ENCODE assay signal across 8 cellular contexts in genomic region chr3:158110658-158111018, GRCh38. TPM values are rescaled to one million over a fixed set of nuclear protein-coding genes. Genes with fewer than 3 reads are reported as not detected.
DNase-seq lines count a peak whose midpoint lies in the region; ATAC-seq and TF ChIP-seq lines count a peak whose summit lies in the region.

No MANE protein-coding gene starts in this region.

- H2BK5ac ChIP-seq in IMR-90 (ENCODE audit: low read depth, low read length, poor library complexity, severe bottlenecking), result no peak overlapping the region

- no peak for TF ChIP-seq POLR2A in IMR-90 (IDR thresholded peaks at IDR 0.05; ENCODE audit: low read depth, low read length)

- H3K36me3 Mint-ChIP-seq in dendritic cell treated with granulocyte-macrophage colony-stimulating factor and Interleukin-4, amounts not matched to agents 40 ng/mL and 50 ng/mL, for 4 days (ENCODE audit: low read depth), result peaks cover 29% of the 10 kb centered on the region
- H3K36me3 Mint-ChIP-seq in neural progenitor cell, result peaks cover 12% of the 10 kb centered on the region

- CTCF ChIA-PET in IMR-90 (lab: Yijun Ruan, JAX), result interaction anchor here (0.7 to 1.5 kb wide), 2 partner anchors 251 to 324 kb away, joined by 3 read pairs; no protein-coding TSS in a partner anchor

- 0 out of 2 replicates have a peak, but pooled peaks cover 5% of the 10 kb centered on the region for H4K20me1 ChIP-seq in IMR-90 (ENCODE audit: insufficient read depth, low read length)
- H4K20me1 ChIP-seq in neural progenitor cell (ENCODE audit: low read depth), result peaks cover 27% of the 10 kb centered on the region

- H3K27ac ChIP-seq in IMR-90 (ENCODE audit: insufficient read depth, low read length), result peak overlapping the region; percentile 78
- no peak overlapping the region for H3K27ac ChIP-seq in neural progenitor cell

- no peak overlapping the region for H2BK15ac ChIP-seq in IMR-90 (ENCODE audit: low read depth, low read length)

- H3K18ac ChIP-seq in IMR-90 (ENCODE audit: low read depth, low read length), result no peak overlapping the region

- DNase-seq in IMR-90, result no peak
- no peak for DNase-seq in neural progenitor cell (ENCODE audit: low spot score)
- DNase-seq in activated CD4-positive, CD25-positive, alpha-beta regulatory T cell treated with anti-CD3 and anti-CD28 coated beads, Interleukin-2, amount 50 U/mL, for 72 hours, result no peak
- no peak for DNase-seq in GM10266 (ENCODE audit: extremely low spot score)
- no peak for DNase-seq in NCI-H748 (lab: John Stamatoyannopoulos, UW; ENCODE audit: unreplicated experiment)
- no peak for DNase-seq in cerebellum (ENCODE audit: low spot score)

- H3K9me3 Mint-ChIP-seq in dendritic cell treated with granulocyte-macrophage colony-stimulating factor and Interleukin-4, amounts not matched to agents 40 ng/mL and 50 ng/mL, for 4 days, result peaks cover 18% of the 10 kb centered on the region
- peaks cover 16% of the 10 kb centered on the region for H3K9me3 Mint-ChIP-seq in neural progenitor cell

- no peak for TF ChIP-seq RAD21 in IMR-90 (IDR thresholded peaks at IDR 0.05; ENCODE audit: low read length)

- no peak overlapping the region for H2BK20ac ChIP-seq in IMR-90 (ENCODE audit: low read depth, low read length)

- H4K91ac ChIP-seq in IMR-90 (ENCODE audit: insufficient read depth, low read depth, low read length), result no peak overlapping the region

- TF ChIP-seq CTCF in IMR-90 (conservative IDR thresholded peaks at IDR 0.05; ENCODE audit: low read depth, low read length), result no peak
- no peak for TF ChIP-seq CTCF in neural progenitor cell (IDR thresholded peaks at IDR 0.05)
- TF ChIP-seq CTCF in GM10266 (IDR thresholded peaks at IDR 0.05; ENCODE audit: control insufficient read depth, insufficient read depth, low read depth, missing control alignments), result no peak

- BruUV-seq in IMR-90 (replicated peaks; lab: Mats Ljungman, UMichigan), result no TSS peak

- H3K4ac ChIP-seq in IMR-90 (ENCODE audit: low read depth, low read length), result peak overlapping the region; percentile 51; the same call in 1 of the 2 replicates

- intact Hi-C loops in IMR-90 (cut with micrococcal nuclease), result loop anchor here (5.0 kb wide), 1 partner anchor 52 kb away; no protein-coding TSS in a partner anchor
- intact Hi-C loops in dendritic cell treated with granulocyte-macrophage colony-stimulating factor and Interleukin-4, amounts not matched to agents 40 ng/mL and 50 ng/mL, for 4 days (cut with micrococcal nuclease), result loop anchor here (5.0 kb wide), 1 partner anchor 57 kb away; no protein-coding TSS in a partner anchor

- no peak overlapping the region for H2AK5ac ChIP-seq in IMR-90 (ENCODE audit: low read depth, low read length)

- H3K9ac ChIP-seq in IMR-90 (ENCODE audit: low read depth, low read length) (peak overlapping the region; percentile 74), neural progenitor cell (peak overlapping the region; percentile 30)

- WGBS in IMR-90 (ENCODE audit: extremely low coverage in 2 of 2, insufficient read length in 1 of 2), 2 experiments, result no CpG with 5 or more reads among the region's 4 CpGs

- H3K79me1 ChIP-seq in IMR-90 (ENCODE audit: low read depth in 1 of 2, low read length in 2 of 2), result peaks cover 11 to 14% of the 10 kb centered on the region in 2 experiments; a peak in 3 of 4 replicates

- H3K4me2 ChIP-seq in IMR-90 (ENCODE audit: low read depth, low read length) (peak overlapping the region; percentile 68), neural progenitor cell (peak overlapping the region; percentile 78)

- peak; percentile 6 for ATAC-seq in GM18519 (IDR thresholded peaks at IDR 0.05; ENCODE audit: low FRiP score, unreplicated experiment)
- ATAC-seq in IMR-90 (ENCODE audit: low read depth), result no peak

- H4K8ac ChIP-seq in IMR-90 (ENCODE audit: low read depth in 2 of 2, low read length in 2 of 2), result peak overlapping the region; percentile 37 to 72; a peak in 3 of 4 replicates

- H3K36me3 ChIP-seq in IMR-90 (ENCODE audit: control insufficient read depth, insufficient read depth, low read length), result no peaks in the 10 kb centered on the region
- H3K36me3 ChIP-seq in neural progenitor cell, result no peaks in the 10 kb centered on the region

- peak overlapping the region; percentile 96 for H2AFZ ChIP-seq in IMR-90 (replicated peaks; ENCODE audit: low read length, poor library complexity)
- H2AFZ ChIP-seq in neural progenitor cell (replicated peaks), result peak overlapping the region; percentile 80

- no peak overlapping the region for H3K23ac ChIP-seq in IMR-90 (ENCODE audit: low read depth, low read length)

- peak overlapping the region; percentile 23 for H3K56ac ChIP-seq in IMR-90 (ENCODE audit: extremely low read depth, insufficient read depth, low read length)

- no peaks in the 10 kb centered on the region for H3K9me1 ChIP-seq in IMR-90 (ENCODE audit: insufficient read depth, low read length)

- peak overlapping the region; percentile 93 for H3K4me3 Mint-ChIP-seq in dendritic cell treated with granulocyte-macrophage colony-stimulating factor and Interleukin-4, amounts not matched to agents 40 ng/mL and 50 ng/mL, for 4 days
- peak overlapping the region; percentile 90 for H3K4me3 Mint-ChIP-seq in neural progenitor cell

- in situ Hi-C loops in IMR-90 (cut with MboI; ENCODE audit: low sequenced_read_pairs), result loop anchor here (25.0 kb wide), 1 partner anchor 677 kb away; no protein-coding TSS in a partner anchor

- no peak overlapping the region for H4K5ac ChIP-seq in IMR-90 (ENCODE audit: low read depth, low read length)

- no peak overlapping the region for H3K14ac ChIP-seq in IMR-90 (replicated peaks; ENCODE audit: low read depth, low read length)

- peaks cover 52% of the 10 kb centered on the region for H3K4me1 Mint-ChIP-seq in dendritic cell treated with granulocyte-macrophage colony-stimulating factor and Interleukin-4, amounts not matched to agents 40 ng/mL and 50 ng/mL, for 4 days (ENCODE audit: low read depth)
- H3K4me1 Mint-ChIP-seq in neural progenitor cell, result peaks cover 30% of the 10 kb centered on the region

- peaks cover 37% of the 10 kb centered on the region for H3K27me3 Mint-ChIP-seq in dendritic cell treated with granulocyte-macrophage colony-stimulating factor and Interleukin-4, amounts not matched to agents 40 ng/mL and 50 ng/mL, for 4 days
- H3K27me3 Mint-ChIP-seq in neural progenitor cell (ENCODE audit: insufficient read depth, low read depth), result peaks cover 40% of the 10 kb centered on the region

- H3F3A ChIP-seq in neural progenitor cell (ENCODE audit: low read depth), result peaks cover 17% of the 10 kb centered on the region

- POLR2A ChIA-PET in IMR-90 (lab: Charles Lee; ENCODE audit: unreplicated experiment), result no interaction called here

- peak overlapping the region; percentile 93 for H3K27ac Mint-ChIP-seq in dendritic cell treated with granulocyte-macrophage colony-stimulating factor and Interleukin-4, amounts not matched to agents 40 ng/mL and 50 ng/mL, for 4 days
- H3K27ac Mint-ChIP-seq in neural progenitor cell, result peak overlapping the region; percentile 94

- peaks cover 52% of the 10 kb centered on the region for H3K79me2 ChIP-seq in neural progenitor cell (ENCODE audit: low read depth)

- peaks cover 2% of the 10 kb centered on the region; the same call in 1 of the 2 replicates for H3K4me1 ChIP-seq in IMR-90 (ENCODE audit: control insufficient read depth, insufficient read depth, low read length)
- H3K4me1 ChIP-seq in neural progenitor cell, result peaks cover 6% of the 10 kb centered on the region

- H3K4me3 ChIP-seq in IMR-90 (ENCODE audit: insufficient read depth, low read depth, low read length), result peak overlapping the region; percentile 85
- peak overlapping the region; percentile 78 for H3K4me3 ChIP-seq in neural progenitor cell

- dilution Hi-C loops in IMR-90 (cut with HindIII; ENCODE audit: low sequenced_read_pairs, unreplicated experiment), result no loop called here

- H2AK9ac ChIP-seq in IMR-90 (replicated peaks; ENCODE audit: low read depth, low read length, poor library complexity), result peak overlapping the region; percentile 8

- H3K9me3 ChIP-seq in IMR-90 (ENCODE audit: control insufficient read depth, insufficient read depth, low read length) (no peaks in the 10 kb centered on the region), neural progenitor cell (ENCODE audit: low read depth) (peaks cover 6% of the 10 kb centered on the region)

- no peak overlapping the region for H2BK120ac ChIP-seq in IMR-90 (ENCODE audit: low read depth, low read length)

- H3K27me3 ChIP-seq in IMR-90 (ENCODE audit: control insufficient read depth, insufficient read depth, low read length) (peaks cover 28% of the 10 kb centered on the region), neural progenitor cell (peaks cover 41% of the 10 kb centered on the region)

TF ChIP-seq in IMR-90, 13 proteins besides CTCF, POLR2A, EP300 and RAD21 (continues in another document):
- no peak for TF ChIP-seq FOS (IDR thresholded peaks at IDR 0.05; ENCODE audit: low read depth, low read length)
- no peak for TF ChIP-seq MXI1 (IDR thresholded peaks at IDR 0.05; ENCODE audit: borderline replicate concordance, low read depth, low read length)
- TF ChIP-seq RCOR1 (IDR thresholded peaks at IDR 0.05; ENCODE audit: insufficient replicate concordance, low read length), result no peak
- no peak for TF ChIP-seq MAFK (IDR thresholded peaks at IDR 0.05; ENCODE audit: low read depth, low read length)
- no peak for TF ChIP-seq CEBPB (IDR thresholded peaks at IDR 0.05; ENCODE audit: low read depth, low read length)
- no peak for TF ChIP-seq SMC3 (IDR thresholded peaks at IDR 0.05; ENCODE audit: low read depth, low read length)
- no peak for TF ChIP-seq NFE2L2 (IDR thresholded peaks at IDR 0.05; ENCODE audit: low read depth, low read length)
- no peak for TF ChIP-seq CHD1 (IDR thresholded peaks at IDR 0.05; ENCODE audit: low read depth, low read length)
- no peak for TF ChIP-seq BHLHE40 (IDR thresholded peaks at IDR 0.05; ENCODE audit: low read depth, low read length)

RNA-seq across cellular contexts. Expression of gene RSRC1, which starts 0.7 kb away (rescaled TPM):
- 41.8 and 71.7 TPM in 2 replicates for total RNA-seq in IMR-90 (2012; rRNA removed)
- 3.8 and 4.5 TPM in 2 replicates for polyA plus RNA-seq in IMR-90 (2012; rRNA removed)
- polyA plus RNA-seq in IMR-90 (2012; cell fraction: cytosol; rRNA removed), result 0.28 and 0.63 TPM in 2 replicates
- polyA plus RNA-seq in IMR-90 (2012; cell fraction: nucleus; rRNA removed; ENCODE audit: low replicate concordance), result 0.42 and 2.3 TPM in 2 replicates
- total RNA-seq in neural progenitor cell (ENCODE audit: low replicate concordance), result 48.6 and 80.5 TPM in 2 replicates
- total RNA-seq in cerebellum, result 58.3 TPM

RNA-seq across cellular contexts. Expression of gene SHOX2, which starts 4.4 kb away (rescaled TPM):
- 0.83 and 0.90 TPM in 2 replicates for total RNA-seq in IMR-90 (2012; rRNA removed)
- polyA plus RNA-seq in IMR-90 (2012; rRNA removed), result 2.3 and 2.5 TPM in 2 replicates
- polyA plus RNA-seq in IMR-90 (2012; cell fraction: cytosol; rRNA removed), result 1.1 and 2.9 TPM in 2 replicates
- polyA plus RNA-seq in IMR-90 (2012; cell fraction: nucleus; rRNA removed; ENCODE audit: low replicate concordance), result 12.7 and 16.2 TPM in 2 replicates
- total RNA-seq in neural progenitor cell (ENCODE audit: low replicate concordance), result not detected in 2 replicates
- 0.18 TPM for total RNA-seq in cerebellum
